In the genomic region with DNA sequence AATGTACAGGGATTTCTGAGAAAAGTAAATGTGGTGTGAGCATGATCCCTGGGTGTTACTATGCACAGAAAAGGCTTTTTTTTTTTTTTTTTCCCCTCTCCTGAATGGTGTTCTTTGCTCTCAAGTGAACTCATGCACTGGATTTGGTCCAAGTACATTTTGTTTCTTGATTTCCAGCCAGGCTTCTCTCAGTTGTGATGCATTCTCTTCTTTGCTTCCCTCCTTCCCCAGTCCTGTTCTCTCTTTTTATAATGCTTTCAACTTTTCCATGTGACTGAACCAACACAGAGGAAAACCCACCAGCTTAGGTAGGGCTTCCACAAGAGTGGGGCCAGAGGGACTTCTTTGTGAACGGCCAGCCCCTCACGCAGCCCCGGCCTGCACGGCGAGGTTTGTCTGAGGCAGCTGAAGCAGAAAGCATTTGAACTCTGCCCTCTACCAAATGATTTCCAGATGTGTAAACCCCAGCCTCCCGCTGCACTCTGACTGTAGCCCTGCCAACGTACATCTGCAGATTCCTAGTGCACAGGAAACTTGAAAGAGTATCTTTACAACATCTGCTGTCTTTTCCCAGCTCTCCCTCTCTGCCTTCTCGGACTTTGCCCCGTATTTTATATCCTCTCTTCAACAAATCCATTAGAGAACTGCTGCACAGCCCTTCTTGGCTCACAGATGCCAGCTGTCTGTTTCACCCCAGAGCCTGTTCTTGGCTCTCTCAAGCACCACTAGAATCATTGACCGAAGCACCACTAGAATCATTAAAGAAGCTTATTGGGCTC, we compare ENCODE assay signal across 8 cellular contexts.
A peak's percentile ranks its signal among the peaks of the same experiment; 100 is the strongest.
DNase-seq lines count a peak whose midpoint lies in the region; ATAC-seq and TF ChIP-seq lines count a peak whose summit lies in the region.

No MANE protein-coding gene starts in this region.

- TF ChIP-seq POLR2A in gastroesophageal sphincter (IDR thresholded peaks at IDR 0.05) = no peak

- no peaks in the 10 kb centered on the region for H3K79me2 ChIP-seq in parathyroid adenoma

- H3K4me3 ChIP-seq in gastroesophageal sphincter = peak overlapping the region; percentile 1 to 14
- no peak overlapping the region for H3K4me3 ChIP-seq in parathyroid adenoma (ENCODE audit: low read depth, low read length)

- no peaks in the 10 kb centered on the region for H3K36me3 Mint-ChIP-seq in T-cell

- no peaks in the 10 kb centered on the region for H3K27me3 Mint-ChIP-seq in T-cell

- peaks cover 31 to 78% (median 41%) of the 10 kb centered on the region in 3 donors for H3K4me1 ChIP-seq in gastroesophageal sphincter
- H3K4me1 ChIP-seq in parathyroid adenoma = peaks cover 63% of the 10 kb centered on the region

- no peaks in the 10 kb centered on the region for H3K4me1 Mint-ChIP-seq in T-cell

- TF ChIP-seq CTCF in gastroesophageal sphincter (IDR thresholded peaks at IDR 0.05) (no peak), parathyroid adenoma (IDR thresholded peaks at IDR 0.05) (no peak)

- H2AFZ ChIP-seq in parathyroid adenoma = peak overlapping the region; percentile 63

- H3K4me3 Mint-ChIP-seq in T-cell = no peak overlapping the region

- H3K9me3 ChIP-seq in gastroesophageal sphincter = no peaks in the 10 kb centered on the region
- H3K9me3 ChIP-seq in parathyroid adenoma (ENCODE audit: control insufficient read depth, low read length) = no peaks in the 10 kb centered on the region

- peak overlapping the region; percentile 60 for H3K4me2 ChIP-seq in parathyroid adenoma (ENCODE audit: low read length)

- POLR2A ChIA-PET in T-cell (lab: Charles Lee) = no interaction called here

- no peak overlapping the region for H3K9ac ChIP-seq in parathyroid adenoma

- no peaks in the 10 kb centered on the region for H3K27me3 ChIP-seq in gastroesophageal sphincter
- no peaks in the 10 kb centered on the region for H3K27me3 ChIP-seq in parathyroid adenoma (ENCODE audit: control insufficient read depth, insufficient read depth, low read length)

- H3K27ac ChIP-seq in gastroesophageal sphincter (peak overlapping the region; percentile 91 to 98 (median 95)), parathyroid adenoma (peak overlapping the region; percentile 95)

- WGBS in gastroesophageal sphincter (ENCODE audit: low coverage in 1 of 2), 2 donors = 0 to 16% methylated on average over 5 to 9 of the region's 10 CpGs

- peak; percentile 78 for TF ChIP-seq EP300 in gastroesophageal sphincter (IDR thresholded peaks at IDR 0.05)

- no peak overlapping the region for H3K27ac Mint-ChIP-seq in T-cell

- CTCF ChIA-PET in T-cell (lab: Charles Lee) = no interaction called here

- H3K36me3 ChIP-seq in gastroesophageal sphincter = no peaks in the 10 kb centered on the region
- H3K36me3 ChIP-seq in parathyroid adenoma (ENCODE audit: control insufficient read depth, insufficient read depth, low read length) = no peaks in the 10 kb centered on the region

- DNase-seq in ELR (ENCODE audit: low read depth) (peak; percentile 59), SK-N-DZ (ENCODE audit: low spot score) (peak; percentile 87), NCI-H526 (lab: John Stamatoyannopoulos, UW) (no peak), T-cell (no peak)
- no peak for DNase-seq in stimulated activated CD4-positive, alpha-beta T cell treated with anti-CD3 and anti-CD28 coated beads, Interleukin-15, amount 100 ng/mL, for 24 hours

- peak; percentile 87 for ATAC-seq in gastroesophageal sphincter
- no peak for ATAC-seq in GM21390 (IDR thresholded peaks at IDR 0.05; ENCODE audit: unreplicated experiment)
- ATAC-seq in T-cell (replicated peaks in 1 of 4) = no peak

- H3K9me3 Mint-ChIP-seq in T-cell = peaks cover 0 to 3% (median 3%) of the 10 kb centered on the region in 3 donors

Comparison
In these comparisons a context has a peak if more than half of its experiments do, and no peak if none do; other contexts are left out.
1. DNase-seq: peak in ELR (single experiment) and SK-N-DZ (single experiment); none in NCI-H526 (0 of 2), T-cell (0 of 34) and stimulated activated CD4-positive, alpha-beta T cell treated with anti-CD3 and anti-CD28 coated beads, Interleukin-15, amount 100 ng/mL, for 24 hours (single experiment).